ENCODE assay signal across 8 cellular contexts in genomic region chr1:40868051-40868723, GRCh38. TPM values are rescaled to one million over a fixed set of nuclear protein-coding genes. Genes with fewer than 3 reads are reported as not detected.
DNase-seq lines count a peak whose midpoint lies in the region; ATAC-seq and TF ChIP-seq lines count a peak whose summit lies in the region.

No MANE protein-coding gene starts in this region.

- peak overlapping the region in 3 of 4 donors; percentile 86 to 98 (median 95) for H3K27ac ChIP-seq in sigmoid colon

- no peaks in the 10 kb centered on the region for H3K27me3 ChIP-seq in sigmoid colon

- TF ChIP-seq POLR2A in erythroblast (IDR thresholded peaks at IDR 0.05; ENCODE audit: low read length), result no peak
- no peak for TF ChIP-seq POLR2A in sigmoid colon (IDR thresholded peaks at IDR 0.05)

- no peak overlapping the region for H3K4me3 ChIP-seq in sigmoid colon

- 60 to 78% methylated on average over 4 of the region's 4 CpGs for WGBS in sigmoid colon, 2 donors

- peak; percentile 69 for DNase-seq in NCI-H748 (lab: John Stamatoyannopoulos, UW; ENCODE audit: unreplicated experiment)
- no peak for DNase-seq in NCI-H748 treated with DMSO at 0.1 percent for 48 hours (lab: John Stamatoyannopoulos, UW)
- DNase-seq in NCI-H774 (lab: John Stamatoyannopoulos, UW), result peak; percentile 35
- DNase-seq in erythroblast (lab: John Stamatoyannopoulos, UW), result peak; percentile 25 to 41
- DNase-seq in sigmoid colon, result no peak
- no peak for DNase-seq in GOT3 (lab: John Stamatoyannopoulos, UW)
- DNase-seq in GM03348 (ENCODE audit: low spot score), result no peak

- TF ChIP-seq CTCF in sigmoid colon (IDR thresholded peaks at IDR 0.05), result no peak

- no peak for TF ChIP-seq EP300 in sigmoid colon (IDR thresholded peaks at IDR 0.05)

- ATAC-seq in GM21825 (IDR thresholded peaks at IDR 0.05; ENCODE audit: unreplicated experiment), result no peak

- H3K36me3 ChIP-seq in sigmoid colon, result no peaks in the 10 kb centered on the region

- H3K9me3 ChIP-seq in sigmoid colon, result no peaks in the 10 kb centered on the region

- peaks cover 0 to 35% (median 31%) of the 10 kb centered on the region in 4 donors for H3K4me1 ChIP-seq in sigmoid colon

- intact Hi-C loops in sigmoid colon (cut with DNase I), result loop anchor here (10.0 kb wide), 2 partner anchors 237 to 377 kb away; partner anchors contain the start of gene SCMH1

RNA-seq across cellular contexts. Expression of gene CITED4, which starts 6.0 kb away (rescaled TPM):
- total RNA-seq in sigmoid colon, result 10 to 100 TPM; 22.7 to 59.8 (median 36.9) TPM
- polyA plus RNA-seq in sigmoid colon, result 1 to 10 TPM in 1 of 3 donors, not detected in 2; 3.0 TPM

Comparison
In these comparisons a context has a peak if more than half of its experiments do, and no peak if none do; other contexts are left out.
1. DNase-seq: peak in NCI-H748 (single experiment), NCI-H774 (single experiment) and erythroblast (2 of 2); none in NCI-H748 treated with DMSO at 0.1 percent for 48 hours (single experiment), sigmoid colon (single experiment), GOT3 (single experiment) and GM03348 (single experiment).